23 cellular contexts compared by ENCODE assay signal in the genomic region with DNA sequence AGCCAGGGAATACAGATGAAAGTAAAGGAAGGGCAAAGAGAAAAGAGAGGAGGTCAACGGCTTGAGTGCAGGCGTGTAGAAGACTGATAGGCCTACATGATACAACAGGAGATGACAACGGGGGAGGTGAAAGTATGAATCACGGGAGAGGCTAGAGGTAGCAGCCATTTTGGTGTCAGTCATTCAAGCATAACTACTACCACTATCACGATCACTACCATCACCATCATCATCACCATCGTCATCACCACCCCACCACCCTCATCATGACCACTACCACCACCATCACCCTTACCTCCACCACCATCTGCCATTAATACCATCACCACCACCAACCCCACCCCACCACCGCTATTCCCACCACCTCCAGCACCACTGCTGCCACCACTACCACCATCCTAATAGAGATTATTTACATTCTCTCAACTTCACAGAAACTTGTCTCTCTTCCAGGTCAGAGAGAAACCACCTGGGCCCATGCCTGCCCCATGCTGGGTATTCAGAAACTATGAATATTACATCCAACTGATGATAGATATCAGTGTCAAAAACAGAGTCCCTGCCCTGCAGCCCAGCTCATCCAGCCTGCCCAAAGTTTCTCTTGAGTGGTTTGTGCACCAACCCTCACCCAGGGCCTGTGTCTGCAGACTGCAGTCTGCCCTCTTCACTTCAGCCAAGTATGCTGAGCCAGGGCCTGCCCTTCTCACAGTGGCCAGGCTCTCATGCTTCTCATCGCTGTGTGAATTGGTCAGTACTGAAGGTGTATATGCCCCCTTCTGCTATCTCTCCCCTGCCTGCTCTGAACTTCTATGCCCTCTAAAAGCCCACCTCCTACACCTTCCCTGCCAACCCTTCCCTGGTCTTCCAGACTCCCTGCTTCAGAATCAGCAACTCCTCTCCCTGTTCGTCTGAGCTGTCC.
"Had no signal": no experiment of that assay in that cellular context is flagged by ENCODE, and none has a peak within 500 bp of the region (broad histone marks: within the 10 kb centered on the region; RNA-seq: fewer than 3 reads in every experiment).

No MANE protein-coding gene starts in this region.

- DNase-seq: activated CD4-positive, alpha-beta memory T cell treated with anti-CD3 and anti-CD28 coated beads, Interleukin-2, amount 10 ng/mL, durations not matched to agents 7 days and 5 days; activated CD4-positive, alpha-beta T cell treated with anti-CD3 and anti-CD28 coated beads for 36 hours; activated CD4-positive, alpha-beta T cell treated with anti-CD3 and anti-CD28 coated beads, Interleukin-2, amount 50 U/mL, for 1 hour; activated effector memory CD4-positive, alpha-beta T cell treated with Interleukin-2 at 50 U/mL for 16 hours; activated naive CD4-positive, alpha-beta T cell; activated T-cell treated with anti-CD3 and anti-CD28 coated beads for 4 hours; brain microvascular endothelial cell; Karpas-422; NCI-H1105 treated with DMSO at 0.1 percent for 48 hours; NCI-H1436 treated with DMSO at 0.1 percent for 48 hours; NCI-H187; NCI-H2081; NCI-H446; NCI-H524; Peyer's patch; Right ventricle myocardium superior; SJCRH30; SK-N-SH; T-helper 1 cell had no signal

- H3K27me3 ChIP-seq: Peyer's patch had no signal

- H3K4me3 ChIP-seq: cardiac muscle cell, Peyer's patch, SJCRH30 had no signal

- H3K27me3 Mint-ChIP-seq: activated CD4-positive, alpha-beta T cell treated with anti-CD3 and anti-CD28 coated beads for 36 hours; activated naive CD4-positive, alpha-beta T cell treated with anti-CD3 and anti-CD28 coated beads, Interleukin-2, amount 50 U/mL, for 24 hours had no signal

- H3K4me3 Mint-ChIP-seq: activated CD4-positive, alpha-beta memory T cell treated with anti-CD3 and anti-CD28 coated beads, Interleukin-2, amount 10 ng/mL, durations not matched to agents 7 days and 5 days; activated CD4-positive, alpha-beta T cell treated with anti-CD3 and anti-CD28 coated beads for 36 hours; activated naive CD4-positive, alpha-beta T cell treated with anti-CD3 and anti-CD28 coated beads, Interleukin-2, amount 50 U/mL, for 24 hours had no signal

- ATAC-seq: activated CD4-positive, alpha-beta T cell treated with anti-CD3 and anti-CD28 coated beads for 36 hours had no signal

- H3K9me3 Mint-ChIP-seq: activated CD4-positive, alpha-beta memory T cell treated with anti-CD3 and anti-CD28 coated beads, Interleukin-2, amount 10 ng/mL, durations not matched to agents 7 days and 5 days; activated naive CD4-positive, alpha-beta T cell treated with anti-CD3 and anti-CD28 coated beads, Interleukin-2, amount 50 U/mL, for 24 hours had no signal

- H3K9me3 ChIP-seq: Peyer's patch, SJCRH30, SK-N-SH had no signal

- H3K36me3 Mint-ChIP-seq: activated naive CD4-positive, alpha-beta T cell treated with anti-CD3 and anti-CD28 coated beads, Interleukin-2, amount 50 U/mL, for 24 hours had no signal

- H3K27ac ChIP-seq: brain microvascular endothelial cell, cardiac muscle cell, Peyer's patch, RWPE1, SJCRH30, VCaP had no signal

- H3K9ac ChIP-seq: SK-N-SH had no signal

- H3K27ac Mint-ChIP-seq: activated CD4-positive, alpha-beta memory T cell treated with anti-CD3 and anti-CD28 coated beads, Interleukin-2, amount 10 ng/mL, durations not matched to agents 7 days and 5 days; activated CD4-positive, alpha-beta T cell treated with anti-CD3 and anti-CD28 coated beads for 36 hours; activated naive CD4-positive, alpha-beta T cell treated with anti-CD3 and anti-CD28 coated beads, Interleukin-2, amount 50 U/mL, for 24 hours had no signal

- H3K36me3 ChIP-seq: brain microvascular endothelial cell, cardiac muscle cell, Peyer's patch, SJCRH30 had no signal

- H3K4me2 ChIP-seq: SK-N-SH had no signal
